ENCODE assay signal across 39 cellular contexts in the genomic region with DNA sequence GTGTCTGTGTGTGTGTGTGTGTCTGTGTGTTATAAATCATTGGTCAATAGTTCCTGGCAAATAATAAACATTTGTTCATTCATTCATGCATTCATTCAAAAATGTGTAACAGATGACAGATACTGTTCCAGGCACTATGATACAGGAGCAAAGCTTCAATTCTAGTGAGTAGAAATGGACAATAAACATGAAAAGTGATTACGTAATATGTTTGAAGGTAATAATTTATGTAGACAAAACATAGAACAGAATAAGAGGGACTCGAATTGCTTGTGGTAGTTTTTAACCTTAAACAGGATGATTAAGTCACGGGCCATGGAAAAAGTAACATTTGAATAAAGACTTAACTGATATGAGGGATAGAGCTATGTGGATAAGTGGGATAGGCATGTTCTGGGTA.
"Had no signal": no experiment of that assay in that cellular context is flagged by ENCODE, and none has a peak within 500 bp of the region (broad histone marks: within the 10 kb centered on the region; RNA-seq: fewer than 3 reads in every experiment).

No MANE protein-coding gene starts in this region.

- H3K27me3 ChIP-seq: adrenal gland, ascending aorta, body of pancreas, brain microvascular endothelial cell, cardiac muscle cell had no signal

- H3K27ac ChIP-seq: adrenal gland, ascending aorta, body of pancreas, brain microvascular endothelial cell, breast epithelium, cardiac muscle cell had no signal

- H3K9me3 ChIP-seq: adrenal gland, ascending aorta, body of pancreas, breast epithelium had no signal

- H3K27me3 Mint-ChIP-seq: activated naive CD4-positive, alpha-beta T cell treated with anti-CD3 and anti-CD28 coated beads, Interleukin-2, amount 10 ng/mL, durations not matched to agents 7 days and 5 days; activated naive CD4-positive, alpha-beta T cell treated with anti-CD3 and anti-CD28 coated beads, Interleukin-2, amount 50 U/mL, for 24 hours; activated naive CD8-positive, alpha-beta T cell; activated naive CD8-positive, alpha-beta T cell treated with anti-CD3 and anti-CD28 coated beads for 36 hours; activated naive CD8-positive, alpha-beta T cell treated with anti-CD3 and anti-CD28 coated beads, Interleukin-2, amount 10 ng/mL, durations not matched to agents 7 days and 5 days; activated naive CD8-positive, alpha-beta T cell treated with anti-CD3 and anti-CD28 coated beads, Interleukin-2, amount 50 U/mL, for 24 hours; activated T-helper 17 cell treated with anti-CD3 and anti-CD28 coated beads, Interleukin-2, amount 50 U/mL, for 72 hours; brain; central memory CD8-positive, alpha-beta T cell had no signal

- H3K4me3 ChIP-seq: adrenal gland, ascending aorta, body of pancreas, breast epithelium, cardiac muscle cell had no signal

- H3K4me1 Mint-ChIP-seq: activated naive CD4-positive, alpha-beta T cell treated with anti-CD3 and anti-CD28 coated beads, Interleukin-2, amount 10 ng/mL, durations not matched to agents 7 days and 5 days; activated naive CD4-positive, alpha-beta T cell treated with anti-CD3 and anti-CD28 coated beads, Interleukin-2, amount 50 U/mL, for 24 hours; activated naive CD8-positive, alpha-beta T cell treated with anti-CD3 and anti-CD28 coated beads for 36 hours; activated naive CD8-positive, alpha-beta T cell treated with anti-CD3 and anti-CD28 coated beads, Interleukin-2, amount 10 ng/mL, durations not matched to agents 7 days and 5 days; activated naive CD8-positive, alpha-beta T cell treated with anti-CD3 and anti-CD28 coated beads, Interleukin-2, amount 50 U/mL, for 24 hours; activated T-helper 17 cell treated with anti-CD3 and anti-CD28 coated beads, Interleukin-2, amount 50 U/mL, for 72 hours; brain; central memory CD8-positive, alpha-beta T cell had no signal

- H3K36me3 ChIP-seq: adrenal gland, ascending aorta, brain microvascular endothelial cell, breast epithelium, cardiac muscle cell had no signal

- FAIRE-seq: bronchial epithelial cell had no signal

- DNase-seq: activated effector memory CD4-positive, alpha-beta T cell treated with anti-CD3 and anti-CD28 coated beads, Interleukin-2, amount 50 U/mL, for 16 hours; activated effector memory CD4-positive, alpha-beta T cell treated with Interleukin-2 at 50 U/mL for 16 hours; activated gamma-delta T cell; activated gamma-delta T cell treated with Interleukin-2 at 50 U/mL for 16 hours; activated naive CD4-positive, alpha-beta T cell; activated naive CD4-positive, alpha-beta T cell treated with anti-CD3 and anti-CD28 coated beads for 36 hours; activated naive CD4-positive, alpha-beta T cell treated with anti-CD3 and anti-CD28 coated beads, Interleukin-2, amount 10 ng/mL, durations not matched to agents 7 days and 5 days; activated naive CD4-positive, alpha-beta T cell treated with anti-CD3 and anti-CD28 coated beads, Interleukin-2, amount 50 U/mL, for 16 hours; activated naive CD4-positive, alpha-beta T cell treated with Interleukin-2 at 50 U/mL for 16 hours; activated naive CD8-positive, alpha-beta T cell treated with anti-CD3 and anti-CD28 coated beads for 36 hours; activated naive CD8-positive, alpha-beta T cell treated with anti-CD3 and anti-CD28 coated beads, Interleukin-2, amount 10 ng/mL, durations not matched to agents 7 days and 5 days; activated naive CD8-positive, alpha-beta T cell treated with anti-CD3 and anti-CD28 coated beads, Interleukin-2, amount 50 U/mL, for 24 hours; activated T-cell treated with anti-CD3 and anti-CD28 coated beads, Interleukin-2, amount 50 U/mL, for 1 hour; activated T-cell treated with anti-CD3 and anti-CD28 coated beads, Interleukin-2, amount 50 U/mL, for 24 hours; activated T-cell treated with anti-CD3 and anti-CD28 coated beads, Interleukin-2, amount 50 U/mL, for 4 hours; activated T-cell treated with anti-CD3 and anti-CD28 coated beads, Interleukin-2, amount 50 U/mL, for 48 hours; activated T-cell treated with anti-CD3 and anti-CD28 coated beads, Interleukin-2, amount 50 U/mL, for 72 hours; adrenal gland; amniotic stem cell; amygdala; anterior cingulate cortex; aorta; body of pancreas; brain microvascular endothelial cell; caudate nucleus; central memory CD4-positive, alpha-beta T cell; cerebellar nuclear complex had no signal

- H3K9me3 Mint-ChIP-seq: activated naive CD4-positive, alpha-beta T cell treated with anti-CD3 and anti-CD28 coated beads, Interleukin-2, amount 50 U/mL, for 24 hours; activated naive CD8-positive, alpha-beta T cell treated with anti-CD3 and anti-CD28 coated beads, Interleukin-2, amount 10 ng/mL, durations not matched to agents 7 days and 5 days; activated T-cell treated with anti-CD3 and anti-CD28 coated beads, Interleukin-2, amount 50 U/mL, for 4 hours; activated T-helper 17 cell treated with anti-CD3 and anti-CD28 coated beads, Interleukin-2, amount 50 U/mL, for 72 hours had no signal

- H3K4me1 ChIP-seq: adrenal gland, ascending aorta, body of pancreas, breast epithelium had no signal

- H3K4me3 Mint-ChIP-seq: activated naive CD4-positive, alpha-beta T cell treated with anti-CD3 and anti-CD28 coated beads for 36 hours; activated naive CD4-positive, alpha-beta T cell treated with anti-CD3 and anti-CD28 coated beads, Interleukin-2, amount 10 ng/mL, durations not matched to agents 7 days and 5 days; activated naive CD4-positive, alpha-beta T cell treated with anti-CD3 and anti-CD28 coated beads, Interleukin-2, amount 50 U/mL, for 24 hours; activated naive CD8-positive, alpha-beta T cell; activated naive CD8-positive, alpha-beta T cell treated with anti-CD3 and anti-CD28 coated beads for 36 hours; activated naive CD8-positive, alpha-beta T cell treated with anti-CD3 and anti-CD28 coated beads, Interleukin-2, amount 10 ng/mL, durations not matched to agents 7 days and 5 days; activated naive CD8-positive, alpha-beta T cell treated with anti-CD3 and anti-CD28 coated beads, Interleukin-2, amount 50 U/mL, for 24 hours; activated T-cell treated with anti-CD3 and anti-CD28 coated beads, Interleukin-2, amount 50 U/mL, for 24 hours; activated T-cell treated with anti-CD3 and anti-CD28 coated beads, Interleukin-2, amount 50 U/mL, for 4 hours; activated T-cell treated with anti-CD3 and anti-CD28 coated beads, Interleukin-2, amount 50 U/mL, for 72 hours; activated T-helper 1 cell treated with anti-CD3 and anti-CD28 coated beads, Interleukin-12 subunit alpha, Interleukin-12 subunit beta, Interleukin-2, Interleukin-4 antibody, amounts not matched to agents 30 ng/mL and 10 ng/mL and 1 ng/mL, durations not matched to agents 14 hours and 24 hours and 36 hours; activated T-helper 17 cell treated with anti-CD3 and anti-CD28 coated beads, Interleukin-2, amount 50 U/mL, for 72 hours; brain; central memory CD8-positive, alpha-beta T cell had no signal

- H3K27ac Mint-ChIP-seq: activated naive CD4-positive, alpha-beta T cell treated with anti-CD3 and anti-CD28 coated beads for 36 hours; activated naive CD4-positive, alpha-beta T cell treated with anti-CD3 and anti-CD28 coated beads, Interleukin-2, amount 10 ng/mL, durations not matched to agents 7 days and 5 days; activated naive CD4-positive, alpha-beta T cell treated with anti-CD3 and anti-CD28 coated beads, Interleukin-2, amount 50 U/mL, for 24 hours; activated naive CD4-positive, alpha-beta T cell treated with anti-CD3 and anti-CD28 coated beads, Interleukin-2, amount 50 U/mL, for 72 hours; activated naive CD8-positive, alpha-beta T cell; activated naive CD8-positive, alpha-beta T cell treated with anti-CD3 and anti-CD28 coated beads for 36 hours; activated naive CD8-positive, alpha-beta T cell treated with anti-CD3 and anti-CD28 coated beads, Interleukin-2, amount 10 ng/mL, durations not matched to agents 7 days and 5 days; activated naive CD8-positive, alpha-beta T cell treated with anti-CD3 and anti-CD28 coated beads, Interleukin-2, amount 50 U/mL, for 24 hours; activated T-cell treated with anti-CD3 and anti-CD28 coated beads, Interleukin-2, amount 50 U/mL, for 24 hours; activated T-cell treated with anti-CD3 and anti-CD28 coated beads, Interleukin-2, amount 50 U/mL, for 72 hours; activated T-helper 1 cell treated with anti-CD3 and anti-CD28 coated beads, Interleukin-12 subunit alpha, Interleukin-12 subunit beta, Interleukin-2, Interleukin-4 antibody, amounts not matched to agents 30 ng/mL and 10 ng/mL and 1 ng/mL, durations not matched to agents 14 hours and 24 hours and 36 hours; activated T-helper 17 cell treated with anti-CD3 and anti-CD28 coated beads, Interleukin-2, amount 50 U/mL, for 72 hours; activated T-helper 2 cell treated with anti-CD3 and anti-CD28 coated beads, Interferon-gamma antibody, Interleukin-2, Interleukin-4, amounts not matched to agents 10 μg/mL and 5 μg/mL and 100 μg/mL, durations not matched to agents 14 hours and 24 hours and 36 hours; brain had no signal

- H3K36me3 Mint-ChIP-seq: activated naive CD4-positive, alpha-beta T cell treated with anti-CD3 and anti-CD28 coated beads, Interleukin-2, amount 10 ng/mL, durations not matched to agents 7 days and 5 days; activated naive CD4-positive, alpha-beta T cell treated with anti-CD3 and anti-CD28 coated beads, Interleukin-2, amount 50 U/mL, for 24 hours; activated naive CD4-positive, alpha-beta T cell treated with anti-CD3 and anti-CD28 coated beads, Interleukin-2, amount 50 U/mL, for 72 hours; activated naive CD8-positive, alpha-beta T cell; activated naive CD8-positive, alpha-beta T cell treated with anti-CD3 and anti-CD28 coated beads for 36 hours; activated naive CD8-positive, alpha-beta T cell treated with anti-CD3 and anti-CD28 coated beads, Interleukin-2, amount 10 ng/mL, durations not matched to agents 7 days and 5 days; brain had no signal

- ATAC-seq: activated naive CD4-positive, alpha-beta T cell treated with anti-CD3 and anti-CD28 coated beads, Interleukin-2, amount 50 U/mL, for 72 hours; activated naive CD8-positive, alpha-beta T cell treated with anti-CD3 and anti-CD28 coated beads, Interleukin-2, amount 50 U/mL, for 24 hours; activated T-cell treated with anti-CD3 and anti-CD28 coated beads, Interleukin-2, amount 50 U/mL, for 4 hours; activated T-cell treated with anti-CD3 and anti-CD28 coated beads, Interleukin-2, amount 50 U/mL, for 72 hours; activated T-helper 17 cell treated with anti-CD3 and anti-CD28 coated beads, Interleukin-2, amount 50 U/mL, for 72 hours; body of pancreas had no signal
